19 cellular contexts compared by ENCODE assay signal in genomic region chr10:48803831-48804584, GRCh38.
DNase-seq lines count a peak whose midpoint lies in the region; FAIRE-seq and TF ChIP-seq lines count a peak whose summit lies in the region.
"Had no signal": no experiment of that assay in that cellular context is flagged by ENCODE, and none has a peak within 500 bp of the region (broad histone marks: within the 10 kb centered on the region; RNA-seq: fewer than 3 reads in every experiment).

No MANE protein-coding gene starts in this region.

- H3K9ac ChIP-seq in H9 (ENCODE audit: extremely low read depth, insufficient read length, low read length) (no peak overlapping the region), astrocyte (ENCODE audit: low read length) (no peak overlapping the region)
- H3K9ac ChIP-seq: KMS-11 had no signal

- H2AFZ ChIP-seq in H9 (ENCODE audit: low read length) (no peak overlapping the region), astrocyte (ENCODE audit: low read depth, low read length) (no peak overlapping the region)

- no peak overlapping the region for H2BK20ac ChIP-seq in H9 (ENCODE audit: low read depth, low read length, poor library complexity, severe bottlenecking)

- H3K14ac ChIP-seq in H9 (ENCODE audit: insufficient read depth, low read length), result peak overlapping the region; percentile 59; the same call in 1 of the 2 replicates

- H3K27me3 ChIP-seq in H9 (ENCODE audit: insufficient read depth, low read length) (no peaks in the 10 kb centered on the region), astrocyte (ENCODE audit: insufficient read depth, low read length) (peaks cover 2% of the 10 kb centered on the region)
- H3K27me3 ChIP-seq: cardiac muscle cell, uterus had no signal

- H3K79me2 ChIP-seq in H9 (ENCODE audit: insufficient read depth, low read length) (no peaks in the 10 kb centered on the region), astrocyte (ENCODE audit: insufficient read depth, low read length) (no peaks in the 10 kb centered on the region)

- H3K4me1 Mint-ChIP-seq in T-helper 1 cell treated with Interleukin-12 subunit alpha and Interleukin-12 subunit beta and Interleukin-4 antibody, amounts not matched to agents 30 μg/mL and 1 μg/mL, for 36 hours (ENCODE audit: low read depth), result peaks cover 50% of the 10 kb centered on the region
- H3K4me1 Mint-ChIP-seq in H9 (peaks cover 15 to 26% of the 10 kb centered on the region in 2 experiments), astrocyte (ENCODE audit: low read depth, unreplicated experiment) (peaks cover 22% of the 10 kb centered on the region), nephron (peaks cover 34% of the 10 kb centered on the region)

- H3K9me3 Mint-ChIP-seq in T-helper 1 cell treated with Interleukin-12 subunit alpha and Interleukin-12 subunit beta and Interleukin-4 antibody, amounts not matched to agents 30 μg/mL and 1 μg/mL, for 36 hours, result peaks cover 13% of the 10 kb centered on the region
- 0 out of 5 replicates have a peak, but pooled peaks cover 0 to 3% of the 10 kb centered on the region in 2 experiments for H3K9me3 Mint-ChIP-seq in H9
- no peaks in the 10 kb centered on the region for H3K9me3 Mint-ChIP-seq in astrocyte (ENCODE audit: unreplicated experiment)
- H3K9me3 Mint-ChIP-seq in nephron, result peaks cover 6% of the 10 kb centered on the region
- H3K9me3 Mint-ChIP-seq: HFFc6 had no signal

- H3K4me1 ChIP-seq in H9 (ENCODE audit: insufficient read depth, low read length), result no peaks in the 10 kb centered on the region
- no peaks in the 10 kb centered on the region for H3K4me1 ChIP-seq in astrocyte (ENCODE audit: insufficient read depth, low read length)
- H3K4me1 ChIP-seq: psoas muscle, uterus had no signal

- no peak overlapping the region for H3K18ac ChIP-seq in H9 (ENCODE audit: insufficient read length, low read depth, low read length)

- no peak overlapping the region for H3T11ph ChIP-seq in H9 (ENCODE audit: low read length)

- no peak overlapping the region for H4K5ac ChIP-seq in H9 (ENCODE audit: insufficient read length, low read depth, low read length)

- peak overlapping the region; percentile 61 for H3K4me3 Mint-ChIP-seq in T-helper 1 cell treated with Interleukin-12 subunit alpha and Interleukin-12 subunit beta and Interleukin-4 antibody, amounts not matched to agents 30 μg/mL and 1 μg/mL, for 36 hours
- H3K4me3 Mint-ChIP-seq in H9, result no peak overlapping the region
- H3K4me3 Mint-ChIP-seq in astrocyte (ENCODE audit: unreplicated experiment), result no peak overlapping the region
- H3K4me3 Mint-ChIP-seq in nephron, result peak overlapping the region in 1 of 3 experiments; percentile 28
- H3K4me3 Mint-ChIP-seq: activated T-helper 17 cell treated with anti-CD3 and anti-CD28 coated beads, Interleukin-2, amount 50 U/mL, for 72 hours; HFFc6 had no signal

- WGBS in H9 (ENCODE audit: extremely low coverage, insufficient read length, low lambda C conversion rate), result no CpG with 5 or more reads among the region's 3 CpGs

- no peaks in the 10 kb centered on the region for H3K9me3 ChIP-seq in H9 (ENCODE audit: control insufficient read depth, low read depth, low read length)
- H3K9me3 ChIP-seq in astrocyte (ENCODE audit: insufficient read depth, low read depth, low read length), result peaks cover 3% of the 10 kb centered on the region
- H3K9me3 ChIP-seq: psoas muscle, uterus had no signal

- H3K4me3 ChIP-seq in astrocyte (ENCODE audit: insufficient read depth, low read depth, low read length), result no peak overlapping the region
- H3K4me3 ChIP-seq: cardiac muscle cell, psoas muscle, smooth muscle cell, uterus had no signal

- no peak overlapping the region for H4K91ac ChIP-seq in H9 (ENCODE audit: insufficient read length, low read depth, low read length)

- DNase-seq in T-helper 1 cell, result no peak
- DNase-seq in H9, result no peak
- no peak for DNase-seq in astrocyte (ENCODE audit: low read depth)
- no peak for DNase-seq in AG20443 (ENCODE audit: low spot score)
- no peak for DNase-seq in stimulated activated CD4-positive, alpha-beta T cell treated with anti-CD3 and anti-CD28 coated beads, Interleukin-2, amount 100 ng/mL, for 24 hours
- DNase-seq in DMS 273 (lab: John Stamatoyannopoulos, UW; ENCODE audit: unreplicated experiment), result no peak
- DNase-seq: 8988T; HFFc6; NCI-H524; psoas muscle; stimulated activated CD4-positive, alpha-beta T cell treated with anti-CD3 and anti-CD28 coated beads, Interleukin-4, amount 100 ng/mL, for 4 hours; uterus had no signal

- H3K23me2 ChIP-seq in H9 (ENCODE audit: insufficient read length, low read depth, low read length, poor library complexity, severe bottlenecking), result no peaks in the 10 kb centered on the region

- H3K27me3 Mint-ChIP-seq in T-helper 1 cell treated with Interleukin-12 subunit alpha and Interleukin-12 subunit beta and Interleukin-4 antibody, amounts not matched to agents 30 μg/mL and 1 μg/mL, for 36 hours (ENCODE audit: low read depth), result no peaks in the 10 kb centered on the region
- peaks cover 4% of the 10 kb centered on the region for H3K27me3 Mint-ChIP-seq in H9 (ENCODE audit: low read depth)
- peaks cover 2% of the 10 kb centered on the region for H3K27me3 Mint-ChIP-seq in astrocyte (ENCODE audit: low read depth, unreplicated experiment)
- peaks cover 3% of the 10 kb centered on the region for H3K27me3 Mint-ChIP-seq in nephron (ENCODE audit: low read depth)

- H2BK12ac ChIP-seq in H9 (ENCODE audit: insufficient read length, low read depth, low read length), result no peak overlapping the region

- H3K27ac Mint-ChIP-seq in T-helper 1 cell treated with Interleukin-12 subunit alpha and Interleukin-12 subunit beta and Interleukin-4 antibody, amounts not matched to agents 30 μg/mL and 1 μg/mL, for 36 hours, result peak overlapping the region; percentile 71
- no peak overlapping the region for H3K27ac Mint-ChIP-seq in H9
- H3K27ac Mint-ChIP-seq in astrocyte (ENCODE audit: unreplicated experiment), result peak overlapping the region; percentile 87
- H3K27ac Mint-ChIP-seq in nephron, result peak overlapping the region; percentile 59 to 98 (median 95)
- H3K27ac Mint-ChIP-seq: activated T-helper 17 cell treated with anti-CD3 and anti-CD28 coated beads, Interleukin-2, amount 50 U/mL, for 72 hours; HFFc6 had no signal

- H3K4ac ChIP-seq in H9 (ENCODE audit: low read depth, low read length), result no peak overlapping the region

- TF ChIP-seq CTCF in H9 (conservative IDR thresholded peaks at IDR 0.05), result no peak
- no peak for TF ChIP-seq CTCF in astrocyte (IDR thresholded peaks at IDR 0.05; ENCODE audit: insufficient read depth, low read depth, low read length)
- TF ChIP-seq CTCF in nephron (IDR thresholded peaks at IDR 0.05; ENCODE audit: unreplicated experiment in 3 of 3), result no peak

- no peak overlapping the region for H2BK15ac ChIP-seq in H9 (ENCODE audit: low read depth, low read length)

- H3K79me1 ChIP-seq in H9 (ENCODE audit: insufficient read depth, low read depth, low read length, poor library complexity, severe bottlenecking), result no peaks in the 10 kb centered on the region

- H3K36me3 ChIP-seq in astrocyte (ENCODE audit: insufficient read depth, low read length), result no peaks in the 10 kb centered on the region
- H3K36me3 ChIP-seq: cardiac muscle cell, uterus had no signal

- H3K23ac ChIP-seq in H9 (ENCODE audit: insufficient read length, low read depth, low read length), result no peak overlapping the region

- H2BK120ac ChIP-seq in H9 (ENCODE audit: low read depth, low read length, poor library complexity, severe bottlenecking), result no peak overlapping the region

- no peak overlapping the region for H3K27ac ChIP-seq in H9 (ENCODE audit: insufficient read length, low read depth, low read length)
- no peak overlapping the region for H3K27ac ChIP-seq in astrocyte (ENCODE audit: low read depth, low read length)
- H3K27ac ChIP-seq: C4-2B, cardiac muscle cell, KMS-11, psoas muscle had no signal

- H4K20me1 ChIP-seq in H9 (ENCODE audit: control insufficient read depth, insufficient read depth, insufficient read length), result no peaks in the 10 kb centered on the region
- H4K20me1 ChIP-seq in astrocyte (ENCODE audit: insufficient read depth, low read length), result no peaks in the 10 kb centered on the region

- no peak overlapping the region for H3K56ac ChIP-seq in H9 (ENCODE audit: insufficient read length, low read depth, low read length)

- no peak overlapping the region for H4K8ac ChIP-seq in H9 (replicated peaks; ENCODE audit: insufficient read length, low read depth, low read length)

- H3K4me2 ChIP-seq in H9 (ENCODE audit: insufficient read depth, insufficient read length, low read length) (no peak overlapping the region), astrocyte (ENCODE audit: low read length) (no peak overlapping the region)
- H3K4me2 ChIP-seq: KMS-11, smooth muscle cell had no signal

- no peak overlapping the region for H2BK5ac ChIP-seq in H9 (ENCODE audit: insufficient read length, low read length)

- peaks cover 6% of the 10 kb centered on the region for H3K36me3 Mint-ChIP-seq in T-helper 1 cell treated with Interleukin-12 subunit alpha and Interleukin-12 subunit beta and Interleukin-4 antibody, amounts not matched to agents 30 μg/mL and 1 μg/mL, for 36 hours (ENCODE audit: low read depth)
- H3K36me3 Mint-ChIP-seq in H9 (ENCODE audit: insufficient read depth in 1 of 3, low read depth in 3 of 3), result peaks cover 0 to 4% (median 0%) of the 10 kb centered on the region in 3 experiments; a peak in 2 of 7 replicates
- H3K36me3 Mint-ChIP-seq in astrocyte (ENCODE audit: low read depth, unreplicated experiment), result no peaks in the 10 kb centered on the region
- no peaks in the 10 kb centered on the region for H3K36me3 Mint-ChIP-seq in nephron (ENCODE audit: low read depth)

- FAIRE-seq in astrocyte (lab: Jason Lieb, UNC), result no peak

- no peak overlapping the region for H2AK5ac ChIP-seq in H9 (ENCODE audit: insufficient read length, low read length)

Comparison
In these comparisons a context has a peak if more than half of its experiments do, and no peak if none do; other contexts are left out.
1. H3K27ac Mint-ChIP-seq: peak in T-helper 1 cell treated with Interleukin-12 subunit alpha and Interleukin-12 subunit beta and Interleukin-4 antibody, amounts not matched to agents 30 μg/mL and 1 μg/mL, for 36 hours (single experiment), astrocyte (single experiment) and nephron (3 of 3); none in H9 (0 of 3).